In genomic region chr17:71237903-71238538, GRCh38 we compare ENCODE assay signal across 10 cellular contexts.
DNase-seq lines count a peak whose midpoint lies in the region; ATAC-seq and TF ChIP-seq lines count a peak whose summit lies in the region.
"Had no signal": no experiment of that assay in that cellular context is flagged by ENCODE, and none has a peak within 500 bp of the region (broad histone marks: within the 10 kb centered on the region; RNA-seq: fewer than 3 reads in every experiment).

No MANE protein-coding gene starts in this region.

- ATAC-seq in esophagus mucosa: peak; percentile 62

- H3K4me1 ChIP-seq in uterus: no peaks in the 10 kb centered on the region
- H3K4me1 ChIP-seq: BLaER1 had no signal

- no peak for TF ChIP-seq POLR2A in erythroblast (IDR thresholded peaks at IDR 0.05; ENCODE audit: low read length)
- no peak for TF ChIP-seq POLR2A in uterus (IDR thresholded peaks at IDR 0.05)

- H3K36me3 ChIP-seq in uterus: no peaks in the 10 kb centered on the region
- H3K36me3 ChIP-seq: BLaER1 had no signal

- intact Hi-C loops in uterus (cut with DNase I; ENCODE audit: low total_unique reads): no loop called here

- H3K4me3 ChIP-seq in uterus: no peak overlapping the region
- H3K4me3 ChIP-seq: BLaER1 had no signal

- H3K9me3 ChIP-seq in uterus: no peaks in the 10 kb centered on the region
- H3K9me3 ChIP-seq: BLaER1 had no signal

- TF ChIP-seq CTCF in uterus (IDR thresholded peaks at IDR 0.05): no peak

- DNase-seq in NCI-H2196 (lab: John Stamatoyannopoulos, UW; ENCODE audit: unreplicated experiment) (peak; percentile 18), NCI-H2196 treated with DMSO at 0.1 percent for 48 hours (lab: John Stamatoyannopoulos, UW; ENCODE audit: unreplicated experiment) (no peak), NCI-H2227 treated with DMSO at 0.1 percent for 48 hours (lab: John Stamatoyannopoulos, UW) (peak; percentile 93), superior temporal gyrus (ENCODE audit: extremely low spot score) (peak; percentile 83), erythroblast (lab: John Stamatoyannopoulos, UW) (no peak), uterus (no peak)
- DNase-seq in effector CD8-positive, alpha-beta T cell (lab: John Stamatoyannopoulos, UW): no peak
- DNase-seq: stimulated activated CD4-positive, alpha-beta T cell treated with anti-CD3 and anti-CD28 coated beads, Interleukin-15, amount 100 ng/mL, for 24 hours had no signal

- no peaks in the 10 kb centered on the region for H3K27me3 ChIP-seq in uterus
- H3K27me3 ChIP-seq: BLaER1 had no signal

- H3K27ac ChIP-seq in uterus: no peak overlapping the region
- H3K27ac ChIP-seq: BLaER1 had no signal

Comparison
In these comparisons a context has a peak if more than half of its experiments do, and no peak if none do; other contexts are left out.
1. DNase-seq: peak in NCI-H2196 (single experiment), NCI-H2227 treated with DMSO at 0.1 percent for 48 hours (single experiment) and superior temporal gyrus (single experiment); none in NCI-H2196 treated with DMSO at 0.1 percent for 48 hours (single experiment), erythroblast (0 of 2), effector CD8-positive, alpha-beta T cell (single experiment) and uterus (0 of 2).